ENCODE assay signal across 1 cellular context in genomic region chr10:75904499-75905283, GRCh38.
TF ChIP-seq lines count a peak whose summit lies in the region.

No MANE protein-coding gene starts in this region.

TF ChIP-seq in K562, 482 proteins besides CTCF, POLR2A, EP300 and RAD21 (continued from another document and continues in another):
- TF ChIP-seq ATF2 (CRISPR knock-in tag; IDR thresholded peaks at IDR 0.05), result no peak
- peak; percentile 27; the same call in 1 of the 2 replicates for TF ChIP-seq ZBTB12 (CRISPR knock-in tag; IDR thresholded peaks at IDR 0.05)
- TF ChIP-seq JUN (IDR thresholded peaks at IDR 0.05; ENCODE audit: borderline replicate concordance, low read depth, low read length), result no peak
- no peak for TF ChIP-seq JUN (CRISPR knock-in tag; IDR thresholded peaks at IDR 0.05; ENCODE audit: borderline replicate concordance)
- no peak for TF ChIP-seq TRIM25 (IDR thresholded peaks at IDR 0.05; ENCODE audit: borderline replicate concordance)
- TF ChIP-seq ZNF280B (CRISPR knock-in tag; IDR thresholded peaks at IDR 0.05), result no peak
- peak; percentile 71; the same call in 1 of the 2 replicates for TF ChIP-seq ELF4 (CRISPR knock-in tag; IDR thresholded peaks at IDR 0.05)
- no peak for TF ChIP-seq ZNF146 (CRISPR knock-in tag; IDR thresholded peaks at IDR 0.05; ENCODE audit: unreplicated experiment)
- no peak for TF ChIP-seq ILF3 (IDR thresholded peaks at IDR 0.05; ENCODE audit: borderline replicate concordance)
- no peak for TF ChIP-seq RBM39 (optimal IDR thresholded peaks at IDR 0.05; ENCODE audit: low read depth, low read length)
- no peak for TF ChIP-seq POLR2G (IDR thresholded peaks at IDR 0.05; ENCODE audit: low read depth, low read length)
- TF ChIP-seq ZNF644 (tag; IDR thresholded peaks at IDR 0.05; ENCODE audit: low read depth), result no peak; the same call in 1 of the 2 replicates
- no peak for TF ChIP-seq BRD4 (IDR thresholded peaks at IDR 0.05)
- no peak for TF ChIP-seq ETS2 (tag; IDR thresholded peaks at IDR 0.05; ENCODE audit: borderline replicate concordance, poor library complexity, severe bottlenecking)
- no peak for TF ChIP-seq MCM7 (IDR thresholded peaks at IDR 0.05)
- no peak for TF ChIP-seq ZNF212 (CRISPR knock-in tag; IDR thresholded peaks at IDR 0.05)
- TF ChIP-seq ZSCAN32 (CRISPR knock-in tag; IDR thresholded peaks at IDR 0.05), result no peak; the same call in 1 of the 2 replicates
- TF ChIP-seq CREB5 (CRISPR knock-in tag; IDR thresholded peaks at IDR 0.05), result no peak
- no peak for TF ChIP-seq TGIF2 (CRISPR knock-in tag; IDR thresholded peaks at IDR 0.05)
- no peak for TF ChIP-seq NBN (IDR thresholded peaks at IDR 0.05; ENCODE audit: low read depth)
- TF ChIP-seq PHB (CRISPR knock-in tag; IDR thresholded peaks at IDR 0.05), result no peak
- TF ChIP-seq NRF1 (conservative IDR thresholded peaks at IDR 0.05 in 1 of 2, IDR thresholded peaks at IDR 0.05 in 1 of 2), result no peak
- TF ChIP-seq ELF2 (CRISPR knock-in tag; IDR thresholded peaks at IDR 0.05), result peak; percentile 54; the same call in 1 of the 2 replicates
- no peak for TF ChIP-seq ZFX (CRISPR knock-in tag; IDR thresholded peaks at IDR 0.05)
- no peak for TF ChIP-seq SNRNP70 (optimal IDR thresholded peaks at IDR 0.05; ENCODE audit: low read depth, low read length)
- TF ChIP-seq MBD2 (IDR thresholded peaks at IDR 0.05; ENCODE audit: borderline replicate concordance, low read depth), result no peak
- no peak for TF ChIP-seq CAMTA2 (CRISPR knock-in tag; conservative IDR thresholded peaks at IDR 0.05)
- TF ChIP-seq FOXA3 (CRISPR knock-in tag; conservative IDR thresholded peaks at IDR 0.05 in 1 of 2, IDR thresholded peaks at IDR 0.05 in 1 of 2), result peak in 1 of 2 experiments; percentile 28; a peak in 1 of 4 replicates
- no peak for TF ChIP-seq GATA2 (CRISPR knock-in tag; IDR thresholded peaks at IDR 0.05)
- no peak for TF ChIP-seq KHSRP (IDR thresholded peaks at IDR 0.05)
- TF ChIP-seq ZNF766 (CRISPR knock-in tag; conservative IDR thresholded peaks at IDR 0.05), result no peak
- TF ChIP-seq E2F6 (IDR thresholded peaks at IDR 0.05; ENCODE audit: borderline replicate concordance in 1 of 2, extremely low read depth in 1 of 2, insufficient read depth in 1 of 2, insufficient read length in 1 of 2, low read depth in 1 of 2, low read length in 1 of 2, poor library complexity in 1 of 2, severe bottlenecking in 1 of 2), result no peak
- TF ChIP-seq SP1 (CRISPR knock-in tag; IDR thresholded peaks at IDR 0.05), result no peak
- no peak for TF ChIP-seq CREBBP (IDR thresholded peaks at IDR 0.05; ENCODE audit: low read depth, low read length)
- no peak for TF ChIP-seq ATF1 (CRISPR knock-in tag; IDR thresholded peaks at IDR 0.05)
- TF ChIP-seq ATF1 (tag; IDR thresholded peaks at IDR 0.05), result no peak
- no peak for TF ChIP-seq ZNF253 (CRISPR knock-in tag; conservative IDR thresholded peaks at IDR 0.05)
- no peak for TF ChIP-seq ZNF57 (CRISPR knock-in tag; IDR thresholded peaks at IDR 0.05)
- TF ChIP-seq RFX1 (IDR thresholded peaks at IDR 0.05), result peak; percentile 62
- TF ChIP-seq BCL6 (CRISPR knock-in tag; IDR thresholded peaks at IDR 0.05), result no peak
- TF ChIP-seq PTRF (tag; IDR thresholded peaks at IDR 0.05), result no peak
- no peak for TF ChIP-seq E2F1 (CRISPR knock-in tag; IDR thresholded peaks at IDR 0.05)
- no peak for TF ChIP-seq ZNF217 (CRISPR knock-in tag; IDR thresholded peaks at IDR 0.05)
- no peak for TF ChIP-seq ZFP36 (IDR thresholded peaks at IDR 0.05; ENCODE audit: low read depth, low read length, partially characterized antibody)
- no peak for TF ChIP-seq MYC (IDR thresholded peaks at IDR 0.05; ENCODE audit: low read depth, low read length)
- TF ChIP-seq MYC (CRISPR knock-in tag; IDR thresholded peaks at IDR 0.05; ENCODE audit: borderline replicate concordance, low read depth), result no peak
- TF ChIP-seq SAFB2 (IDR thresholded peaks at IDR 0.05; ENCODE audit: borderline replicate concordance, low read depth, low read length, severe bottlenecking), result no peak
- no peak for TF ChIP-seq ETV1 (tag; conservative IDR thresholded peaks at IDR 0.05; ENCODE audit: low read depth)
- no peak for TF ChIP-seq ZNF584 (CRISPR knock-in tag; IDR thresholded peaks at IDR 0.05; ENCODE audit: low read depth)
- no peak for TF ChIP-seq KLF10 (CRISPR knock-in tag; IDR thresholded peaks at IDR 0.05)
- TF ChIP-seq GTF2A2 (tag; IDR thresholded peaks at IDR 0.05), result no peak
- TF ChIP-seq CBX8 (IDR thresholded peaks at IDR 0.05; ENCODE audit: borderline replicate concordance, extremely low read depth, low read depth, low read length, poor library complexity, severe bottlenecking), result no peak
- TF ChIP-seq RUNX1 (IDR thresholded peaks at IDR 0.05; ENCODE audit: low read depth), result no peak
- no peak for TF ChIP-seq TAF9B (IDR thresholded peaks at IDR 0.05; ENCODE audit: partially characterized antibody)
- no peak for TF ChIP-seq TAF1 (IDR thresholded peaks at IDR 0.05; ENCODE audit: control insufficient read depth, extremely low read depth, insufficient read depth, low read length, severe bottlenecking)
- TF ChIP-seq FOSL1 (tag; conservative IDR thresholded peaks at IDR 0.05), result peak; percentile 26; the same call in 1 of the 2 replicates
- TF ChIP-seq NELFE (IDR thresholded peaks at IDR 0.05; ENCODE audit: insufficient read depth, insufficient read length), result no peak
- TF ChIP-seq NFXL1 (CRISPR knock-in tag; IDR thresholded peaks at IDR 0.05), result no peak
- TF ChIP-seq TFAM (CRISPR knock-in tag; conservative IDR thresholded peaks at IDR 0.05), result no peak
- no peak for TF ChIP-seq FOXP4 (CRISPR knock-in tag; IDR thresholded peaks at IDR 0.05; ENCODE audit: borderline replicate concordance)
- no peak for TF ChIP-seq MNT (conservative IDR thresholded peaks at IDR 0.05)
- no peak for TF ChIP-seq ZNF12 (CRISPR knock-in tag; IDR thresholded peaks at IDR 0.05)
- no peak for TF ChIP-seq NEUROD1 (IDR thresholded peaks at IDR 0.05; ENCODE audit: borderline replicate concordance, low read depth, low read length, partially characterized antibody)
- no peak for TF ChIP-seq FOS (IDR thresholded peaks at IDR 0.05; ENCODE audit: extremely low read depth, insufficient read length)
- TF ChIP-seq CC2D1A (IDR thresholded peaks at IDR 0.05), result no peak
- peak; percentile 39; the same call in 1 of the 2 replicates for TF ChIP-seq OTX1 (CRISPR knock-in tag; IDR thresholded peaks at IDR 0.05)
- TF ChIP-seq CHD4 (IDR thresholded peaks at IDR 0.05; ENCODE audit: insufficient read depth, insufficient replicate concordance, low read depth, low read length, poor library complexity, severe bottlenecking), result no peak
- TF ChIP-seq SMARCE1 (IDR thresholded peaks at IDR 0.05), result peak; percentile 14; the same call in 1 of the 2 replicates
- TF ChIP-seq ZNF324 (CRISPR knock-in tag; IDR thresholded peaks at IDR 0.05), result no peak
- TF ChIP-seq CBX5 (IDR thresholded peaks at IDR 0.05; ENCODE audit: borderline replicate concordance, low read depth), result no peak
- TF ChIP-seq CBX1 (IDR thresholded peaks at IDR 0.05; ENCODE audit: low read depth), result no peak
- no peak for TF ChIP-seq ZNF561 (CRISPR knock-in tag; conservative IDR thresholded peaks at IDR 0.05)
